In the genomic region with DNA sequence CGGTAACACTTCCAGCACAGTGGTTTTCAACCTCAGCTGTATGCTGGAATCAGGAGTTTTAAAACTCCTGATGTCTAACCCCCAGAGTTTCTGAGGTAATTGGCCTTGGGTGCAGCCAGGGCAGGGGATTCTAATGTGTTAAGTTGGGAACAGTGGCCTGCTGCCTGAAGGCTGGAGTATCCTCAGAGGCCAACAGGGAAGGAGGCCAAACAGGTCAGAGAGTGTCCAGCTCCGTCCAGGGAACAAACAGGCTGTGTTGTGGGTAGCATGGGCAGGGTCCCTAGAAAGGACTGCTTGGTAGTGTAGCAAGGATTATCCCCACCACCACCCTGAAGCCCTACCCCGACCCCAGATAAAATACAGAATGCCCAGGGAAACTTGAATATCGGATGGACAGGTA, we compare ENCODE assay signal across 23 cellular contexts.
"Had no signal": no experiment of that assay in that cellular context is flagged by ENCODE, and none has a peak within 500 bp of the region (broad histone marks: within the 10 kb centered on the region; RNA-seq: fewer than 3 reads in every experiment).

No MANE protein-coding gene starts in this region.

- ATAC-seq: left lobe of liver; mucosa of descending colon; naive thymus-derived CD4-positive, alpha-beta T cell; natural killer cell treated with Interleukin-12 subunit alpha and Interleukin-12 subunit beta and Interleukin-15 and Interleukin-18, amount 100 ng/mL, for 72 hours; pancreas; right lobe of liver; stimulated activated memory B cell treated with anti-CD40 and anti-IgM and Interleukin-4, amounts not matched to agents 10 μg/mL and 1 μg/mL and 100 μg/mL, for 72 hours; stimulated activated naive CD8-positive, alpha-beta T cell treated with anti-CD3 and anti-CD28 coated beads, Interleukin-15, amount 100 ng/mL, for 72 hours had no signal

- H3K4me2 ChIP-seq: smooth muscle cell had no signal

- FAIRE-seq: keratinocyte, pancreas had no signal

- H3K36me3 ChIP-seq: pancreas, right lobe of liver, tibial nerve, uterus had no signal

- H3K9me3 ChIP-seq: mucosa of descending colon, pancreas, psoas muscle, right lobe of liver, tibial nerve, uterus had no signal

- DNase-seq: hippocampal formation; kidney glomerular epithelial cell; left cardiac atrium; mesendoderm; mucosa of descending colon; naive thymus-derived CD4-positive, alpha-beta T cell; pancreas; right lobe of liver; stimulated activated CD4-positive, alpha-beta T cell treated with anti-CD3 and anti-CD28 coated beads, Interleukin-1b, Interleukin-23, amount 100 ng/mL, for 48 hours; stimulated activated CD4-positive, alpha-beta T cell treated with anti-CD3 and anti-CD28 coated beads, Interleukin-2, amount 100 ng/mL, for 48 hours; stimulated activated CD4-positive, alpha-beta T cell treated with anti-CD3 and anti-CD28 coated beads, Interleukin-4, amount 100 ng/mL, for 4 hours; stimulated activated CD8-positive, alpha-beta memory T cell treated with anti-CD3 and anti-CD28 coated beads, Interleukin-4, amount 100 ng/mL, for 48 hours; stimulated activated naive CD4-positive, alpha-beta T cell treated with Interleukin-2 at 50 U/mL for 16 hours; stimulated activated naive CD8-positive, alpha-beta T cell treated with anti-CD3 and anti-CD28 coated beads, Interleukin-15, amount 100 ng/mL, for 72 hours; uterus had no signal

- H3K27me3 ChIP-seq: pancreas, right lobe of liver, tibial nerve, uterus had no signal

- H3K4me3 ChIP-seq: lung, mucosa of descending colon, pancreas, psoas muscle, right lobe of liver, tibial nerve, uterus had no signal

- H3K27ac ChIP-seq: pancreas, psoas muscle, right lobe of liver, tibial nerve, uterus had no signal

- H3K4me1 ChIP-seq: psoas muscle, right lobe of liver, tibial nerve, uterus had no signal
